Comparison of ENCODE assay signal across 8 cellular contexts in genomic region chr15:76996526-76997401, GRCh38. TPM values are rescaled to one million over a fixed set of nuclear protein-coding genes. Genes with fewer than 3 reads are reported as not detected.
DNase-seq lines count a peak whose midpoint lies in the region; ATAC-seq and FAIRE-seq lines count a peak whose summit lies in the region.

No MANE protein-coding gene starts in this region.

- H3K9me3 ChIP-seq in small intestine (ENCODE audit: control insufficient read depth, low read depth): no peaks in the 10 kb centered on the region

- H3K27me3 ChIP-seq in small intestine (ENCODE audit: control insufficient read depth in 2 of 2, insufficient read depth in 2 of 2, low read length in 2 of 2): no peaks in the 10 kb centered on the region

- ATAC-seq in esophagus mucosa (peak; percentile 7), HG03457 (IDR thresholded peaks at IDR 0.05; ENCODE audit: unreplicated experiment) (no peak)

- H3K27ac ChIP-seq in small intestine (ENCODE audit: low read depth in 1 of 2, low read length in 1 of 2): peak overlapping the region; percentile 6 to 84

- H3K4me1 ChIP-seq in small intestine (ENCODE audit: control insufficient read depth in 2 of 2, insufficient read depth in 1 of 2, low read depth in 1 of 2, low read length in 1 of 2): no peaks in the 10 kb centered on the region

- FAIRE-seq in small intestine (lab: Jason Lieb, UNC): no peak

- peak; percentile 30 for DNase-seq in ELR (ENCODE audit: low read depth)
- peak; percentile 51 to 53 for DNase-seq in activated CD4-positive, alpha-beta T cell treated with anti-CD3 and anti-CD28 coated beads, Interleukin-2, amount 50 U/mL, for 4 hours
- DNase-seq in small intestine: no peak
- no peak for DNase-seq in Kasumi-1 (lab: John Stamatoyannopoulos, UW)
- DNase-seq in HuH-7.5 (ENCODE audit: low spot score): no peak
- DNase-seq in inferior parietal cortex (ENCODE audit: extremely low spot score): no peak

- WGBS in small intestine, 3 donors: 64 to 71% (median 71%) methylated on average over 14 of the region's 14 CpGs

- H3K4me3 ChIP-seq in small intestine (ENCODE audit: low read depth in 1 of 2, low read length in 2 of 2): peak overlapping the region in 1 of 2 donors; percentile 56

- no peaks in the 10 kb centered on the region for H3K36me3 ChIP-seq in small intestine (ENCODE audit: control insufficient read depth in 2 of 2, insufficient read depth in 2 of 2, low read length in 2 of 2)

RNA-seq across cellular contexts. Expression of gene PSTPIP1, which starts 1.8 kb away (rescaled TPM):
- 1.3 TPM for total RNA-seq in esophagus mucosa
- 10 to 100 TPM in 1 of 3 donors, 1 to 10 TPM in 2; 1.8 to 17.0 (median 4.1) TPM for polyA plus RNA-seq in small intestine

Comparison
In these comparisons a context has a peak if more than half of its experiments do, and no peak if none do; other contexts are left out.
1. DNase-seq: peak in ELR (single experiment) and activated CD4-positive, alpha-beta T cell treated with anti-CD3 and anti-CD28 coated beads, Interleukin-2, amount 50 U/mL, for 4 hours (2 of 2); none in small intestine (single experiment), Kasumi-1 (0 of 2), HuH-7.5 (single experiment) and inferior parietal cortex (single experiment).